2 cellular contexts compared by ENCODE assay signal in the genomic region with DNA sequence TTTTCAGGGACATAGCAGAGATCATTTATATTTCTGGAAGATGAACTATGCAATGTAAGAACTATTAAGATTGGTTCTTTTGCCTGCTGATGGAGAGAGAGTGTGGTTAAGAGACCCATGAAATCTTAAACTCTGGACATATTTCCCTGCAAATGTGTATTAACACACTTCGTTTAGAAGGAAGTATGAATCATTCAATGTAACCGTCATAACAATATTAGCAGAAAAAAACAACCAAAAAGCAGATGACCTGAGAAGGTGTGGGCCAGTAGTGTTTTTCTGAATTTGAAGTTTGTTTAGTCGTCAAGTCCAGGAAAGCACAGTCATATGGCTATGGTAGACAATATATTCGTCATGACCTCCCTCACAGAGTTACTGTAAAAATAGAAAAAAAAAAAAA.
TF ChIP-seq lines count a peak whose summit lies in the region.

No MANE protein-coding gene starts in this region.

TF ChIP-seq in HCT116, 20 proteins besides CTCF, POLR2A, EP300 and RAD21:
- no peak for TF ChIP-seq ZNF274 (IDR thresholded peaks at IDR 0.05; ENCODE audit: low read depth, low read length)
- TF ChIP-seq EZH2 (IDR thresholded peaks at IDR 0.05), result no peak
- TF ChIP-seq, protein P1, sequence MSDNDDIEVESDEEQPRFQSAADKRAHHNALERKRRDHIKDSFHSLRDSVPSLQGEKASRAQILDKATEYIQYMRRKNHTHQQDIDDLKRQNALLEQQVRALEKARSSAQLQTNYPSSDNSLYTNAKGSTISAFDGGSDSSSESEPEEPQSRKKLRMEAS (IDR thresholded peaks at IDR 0.05), result no peak
- no peak for TF ChIP-seq FOSL1 (IDR thresholded peaks at IDR 0.05; ENCODE audit: low read depth)

TF ChIP-seq in SK-N-SH, 30 proteins besides CTCF, POLR2A, EP300 and RAD21:
- TF ChIP-seq TCF12 (IDR thresholded peaks at IDR 0.05) (peak; percentile 36; the same call in 1 of the 2 replicates), FOSL2 (IDR thresholded peaks at IDR 0.05; ENCODE audit: borderline replicate concordance, low read depth) (peak; percentile 53; the same call in 1 of the 2 replicates), CHD2 (IDR thresholded peaks at IDR 0.05; ENCODE audit: low read length, partially characterized antibody) (no peak), NRF1 (IDR thresholded peaks at IDR 0.05; ENCODE audit: low read depth, low read length) (no peak)
- TF ChIP-seq, protein P2, sequence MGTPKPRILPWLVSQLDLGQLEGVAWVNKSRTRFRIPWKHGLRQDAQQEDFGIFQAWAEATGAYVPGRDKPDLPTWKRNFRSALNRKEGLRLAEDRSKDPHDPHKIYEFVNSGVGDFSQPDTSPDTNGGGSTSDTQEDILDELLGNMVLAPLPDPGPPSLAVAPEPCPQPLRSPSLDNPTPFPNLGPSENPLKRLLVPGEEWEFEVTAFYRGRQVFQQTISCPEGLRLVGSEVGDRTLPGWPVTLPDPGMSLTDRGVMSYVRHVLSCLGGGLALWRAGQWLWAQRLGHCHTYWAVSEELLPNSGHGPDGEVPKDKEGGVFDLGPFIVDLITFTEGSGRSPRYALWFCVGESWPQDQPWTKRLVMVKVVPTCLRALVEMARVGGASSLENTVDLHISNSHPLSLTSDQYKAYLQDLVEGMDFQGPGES (IDR thresholded peaks at IDR 0.05; ENCODE audit: low read depth, low read length), result no peak
